14 cellular contexts compared by ENCODE assay signal in the genomic region with DNA sequence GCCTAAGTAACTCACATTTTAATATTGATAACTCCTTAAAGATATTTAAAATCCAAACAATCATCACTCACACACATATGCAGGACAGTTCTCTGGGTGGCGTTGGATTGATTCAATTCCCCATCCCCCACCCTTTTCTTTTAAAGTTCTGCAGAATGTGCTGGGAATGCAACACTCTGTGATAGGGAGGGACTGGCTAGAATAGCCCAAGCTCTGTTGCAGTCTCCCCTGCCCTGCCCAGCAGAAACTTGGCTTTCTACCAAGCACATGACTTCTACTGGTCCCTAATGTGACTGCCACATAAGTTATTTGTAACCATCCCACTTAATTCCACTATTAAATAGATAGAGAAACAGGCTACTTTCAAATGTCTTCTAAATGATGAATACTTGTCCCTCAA. TPM values are rescaled to one million over a fixed set of nuclear protein-coding genes. Genes with fewer than 3 reads are reported as not detected.
DNase-seq lines count a peak whose midpoint lies in the region; ATAC-seq and TF ChIP-seq lines count a peak whose summit lies in the region.
"Had no signal": no experiment of that assay in that cellular context is flagged by ENCODE, and none has a peak within 500 bp of the region (broad histone marks: within the 10 kb centered on the region; RNA-seq: fewer than 3 reads in every experiment).

No MANE protein-coding gene starts in this region.

- no peaks in the 10 kb centered on the region for H3K27me3 ChIP-seq in breast epithelium
- H3K27me3 ChIP-seq in mesendoderm (ENCODE audit: insufficient read depth, low read length, poor library complexity), result no peaks in the 10 kb centered on the region
- H3K27me3 ChIP-seq in WERI-Rb-1 (ENCODE audit: insufficient read depth, low read depth, severe bottlenecking), result no peaks in the 10 kb centered on the region

- no peaks in the 10 kb centered on the region for H3K79me1 ChIP-seq in mesendoderm (ENCODE audit: low read length)

- no peak overlapping the region for H2AK5ac ChIP-seq in mesendoderm (ENCODE audit: low read length)

- H3K9me3 Mint-ChIP-seq in MCF 10A (ENCODE audit: unreplicated experiment), result no peaks in the 10 kb centered on the region
- peaks cover 5 to 6% of the 10 kb centered on the region in 2 donors for H3K9me3 Mint-ChIP-seq in stimulated activated naive CD8-positive, alpha-beta T cell treated with anti-CD3 and anti-CD28 coated beads, Interleukin-15, amount 100 ng/mL, for 72 hours

- no peaks in the 10 kb centered on the region for H3K4me1 ChIP-seq in breast epithelium
- H3K4me1 ChIP-seq in mesendoderm (ENCODE audit: control insufficient read depth, low read depth, low read length), result no peaks in the 10 kb centered on the region

- no peak overlapping the region for H3K9ac ChIP-seq in mesendoderm (ENCODE audit: low read length)
- H3K9ac ChIP-seq: GM23248 had no signal

- H3K56ac ChIP-seq in mesendoderm (ENCODE audit: low read length), result no peak overlapping the region

- no peak overlapping the region for H3K23ac ChIP-seq in mesendoderm (ENCODE audit: low read length)

- no peaks in the 10 kb centered on the region for H3K36me3 Mint-ChIP-seq in MCF 10A (ENCODE audit: insufficient read depth, unreplicated experiment)

- no peaks in the 10 kb centered on the region for H3K79me2 ChIP-seq in mesendoderm (ENCODE audit: control insufficient read depth, insufficient read depth, low read length)

- H3K4me2 ChIP-seq in mesendoderm (ENCODE audit: low read length), result no peak overlapping the region

- peaks cover 18% of the 10 kb centered on the region for H3K4me1 Mint-ChIP-seq in MCF 10A (ENCODE audit: insufficient read depth, unreplicated experiment)
- H3K4me1 Mint-ChIP-seq in stimulated activated naive CD8-positive, alpha-beta T cell treated with anti-CD3 and anti-CD28 coated beads, Interleukin-15, amount 100 ng/mL, for 72 hours, result no peaks in the 10 kb centered on the region

- intact Hi-C loops in MCF 10A (cut with micrococcal nuclease), result no loop called here
- intact Hi-C loops in breast epithelium (cut with DNase I; ENCODE audit: low total_unique reads), result no loop called here

- DNase-seq in MCF 10A (ENCODE audit: unreplicated experiment), result no peak
- no peak for DNase-seq in breast epithelium (ENCODE audit: low spot score in 2 of 2)
- peak; percentile 19 for DNase-seq in NCI-H69 (lab: John Stamatoyannopoulos, UW)
- peak; percentile 33 for DNase-seq in mesendoderm
- no peak for DNase-seq in stimulated activated naive CD8-positive, alpha-beta T cell treated with anti-CD3 and anti-CD28 coated beads, Interleukin-15, amount 100 ng/mL, for 72 hours
- DNase-seq in stimulated activated naive CD4-positive, alpha-beta T cell treated with Interleukin-2 at 50 U/mL for 16 hours (lab: John Stamatoyannopoulos, UW), result no peak
- no peak for DNase-seq in WERI-Rb-1
- DNase-seq: 8988T; ACHN; C1 segment of cervical spinal cord; CD4-positive, alpha-beta T cell; DMS79; GM23248 had no signal

- H3K4ac ChIP-seq in mesendoderm (ENCODE audit: low read depth, low read length), result no peak overlapping the region

- no peak overlapping the region for H3K4me3 Mint-ChIP-seq in MCF 10A (ENCODE audit: unreplicated experiment)
- no peak overlapping the region for H3K4me3 Mint-ChIP-seq in stimulated activated naive CD8-positive, alpha-beta T cell treated with anti-CD3 and anti-CD28 coated beads, Interleukin-15, amount 100 ng/mL, for 72 hours
- H3K4me3 Mint-ChIP-seq: CD4-positive, alpha-beta T cell had no signal

- H3K27ac ChIP-seq in breast epithelium (no peak overlapping the region), mesendoderm (ENCODE audit: low read depth, low read length) (no peak overlapping the region), WERI-Rb-1 (no peak overlapping the region)

- H4K8ac ChIP-seq in mesendoderm (ENCODE audit: low read depth, low read length), result no peak overlapping the region

- CTCF ChIA-PET in MCF 10A (lab: Yijun Ruan, JAX), result interaction anchor here (0.7 to 1.0 kb wide), 2 partner anchors 12 to 486 kb away, joined by 3 to 4 read pairs; no protein-coding TSS in a partner anchor

- peak overlapping the region; percentile 81 for H3K27ac Mint-ChIP-seq in MCF 10A (ENCODE audit: low read depth, unreplicated experiment)
- no peak overlapping the region for H3K27ac Mint-ChIP-seq in stimulated activated naive CD8-positive, alpha-beta T cell treated with anti-CD3 and anti-CD28 coated beads, Interleukin-15, amount 100 ng/mL, for 72 hours
- H3K27ac Mint-ChIP-seq: CD4-positive, alpha-beta T cell had no signal

- ATAC-seq in stimulated activated naive CD8-positive, alpha-beta T cell treated with anti-CD3 and anti-CD28 coated beads, Interleukin-15, amount 100 ng/mL, for 72 hours, result no peak

- TF ChIP-seq POLR2A in breast epithelium (IDR thresholded peaks at IDR 0.05), result no peak

- H3K4me3 ChIP-seq in breast epithelium (no peak overlapping the region), mesendoderm (ENCODE audit: low read length) (no peak overlapping the region), WERI-Rb-1 (ENCODE audit: low read depth, low read length) (no peak overlapping the region)
- H3K4me3 ChIP-seq: GM23248, HAP-1 had no signal

- no peak overlapping the region for H3K18ac ChIP-seq in mesendoderm (ENCODE audit: low read length)

- H2BK5ac ChIP-seq in mesendoderm (ENCODE audit: low read length), result no peak overlapping the region

- TF ChIP-seq CTCF in MCF 10A (IDR thresholded peaks at IDR 0.05; ENCODE audit: unreplicated experiment) (no peak), breast epithelium (IDR thresholded peaks at IDR 0.05) (no peak), WERI-Rb-1 (IDR thresholded peaks at IDR 0.05; ENCODE audit: low read depth, low read length) (no peak)

- H4K5ac ChIP-seq in mesendoderm (ENCODE audit: low read length), result no peak overlapping the region

- H3K27me3 Mint-ChIP-seq in MCF 10A (ENCODE audit: insufficient read depth, unreplicated experiment), result no peaks in the 10 kb centered on the region
- no peaks in the 10 kb centered on the region for H3K27me3 Mint-ChIP-seq in stimulated activated naive CD8-positive, alpha-beta T cell treated with anti-CD3 and anti-CD28 coated beads, Interleukin-15, amount 100 ng/mL, for 72 hours
- H3K27me3 Mint-ChIP-seq: CD4-positive, alpha-beta T cell had no signal

- H3K36me3 ChIP-seq in breast epithelium (no peaks in the 10 kb centered on the region), mesendoderm (ENCODE audit: control insufficient read depth, insufficient read depth, low read length) (no peaks in the 10 kb centered on the region), WERI-Rb-1 (no peaks in the 10 kb centered on the region)
- H3K36me3 ChIP-seq: HAP-1 had no signal

- WGBS in mesendoderm (ENCODE audit: extremely low coverage, insufficient coverage, low lambda C conversion rate), result no CpG with 5 or more reads among the region's 1 CpG

- POLR2A ChIA-PET in MCF 10A (lab: Yijun Ruan, JAX), result interaction anchor here (1.1 to 2.1 kb wide), 2 partner anchors 17 to 83 kb away, joined by 3 to 5 read pairs; no protein-coding TSS in a partner anchor

- BruUV-seq in MCF 10A (replicated peaks; lab: Mats Ljungman, UMichigan), result no TSS peak

- H2BK15ac ChIP-seq in mesendoderm (replicated peaks; ENCODE audit: low read depth), result no peak overlapping the region

- H3K9me3 ChIP-seq in breast epithelium (no peaks in the 10 kb centered on the region), WERI-Rb-1 (ENCODE audit: severe bottlenecking) (no peaks in the 10 kb centered on the region)
- H3K9me3 ChIP-seq: HAP-1 had no signal

- no peak overlapping the region for H2BK120ac ChIP-seq in mesendoderm (ENCODE audit: low read depth, low read length)

RNA-seq across cellular contexts. Expression of gene TWIST1, which starts 55.2 kb away (rescaled TPM):
- total RNA-seq in MCF 10A (2022) (16.1 and 18.9 TPM in 2 replicates), breast epithelium (10 to 100 TPM in 2 of 3 donors, 1 to 10 TPM in 1; 7.2 to 99.5 (median 60.0) TPM)
- polyA plus RNA-seq in mesendoderm (2013, experiment 1 of 2), result 0.69 TPM
- polyA plus RNA-seq in mesendoderm (2013, experiment 2 of 2), result 0.62 TPM
- total RNA-seq: CD4-positive, alpha-beta T cell had no signal

Comparison
In these comparisons a context has a peak if more than half of its experiments do, and no peak if none do; other contexts are left out.
1. DNase-seq: peak in NCI-H69 (single experiment) and mesendoderm (single experiment); none in MCF 10A (single experiment), breast epithelium (0 of 2), stimulated activated naive CD8-positive, alpha-beta T cell treated with anti-CD3 and anti-CD28 coated beads, Interleukin-15, amount 100 ng/mL, for 72 hours (0 of 2), stimulated activated naive CD4-positive, alpha-beta T cell treated with Interleukin-2 at 50 U/mL for 16 hours (single experiment) and WERI-Rb-1 (single experiment).